11 cellular contexts compared by ENCODE assay signal in the genomic region with DNA sequence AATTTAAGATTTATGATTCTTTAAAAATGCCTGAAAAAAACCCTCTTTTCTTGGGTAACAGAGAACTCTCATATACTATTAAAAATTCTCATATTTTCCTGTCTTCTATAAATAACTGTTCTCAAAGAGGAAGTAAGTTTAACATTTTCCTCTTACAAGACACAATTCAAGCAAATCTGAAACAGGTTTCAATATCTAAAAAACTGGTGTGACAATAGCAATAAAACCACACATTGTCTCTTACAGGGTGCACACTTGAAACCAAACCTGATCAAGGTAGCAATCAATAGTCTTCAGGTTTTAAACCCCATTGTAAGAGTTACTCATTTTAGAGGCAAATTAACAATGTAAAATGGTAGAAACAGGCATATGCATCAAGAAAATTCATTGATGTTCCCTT. TPM values are rescaled to one million over a fixed set of nuclear protein-coding genes. Genes with fewer than 3 reads are reported as not detected.
DNase-seq lines count a peak whose midpoint lies in the region; ATAC-seq and TF ChIP-seq lines count a peak whose summit lies in the region.
"Had no signal": no experiment of that assay in that cellular context is flagged by ENCODE, and none has a peak within 500 bp of the region (broad histone marks: within the 10 kb centered on the region; RNA-seq: fewer than 3 reads in every experiment).

No MANE protein-coding gene starts in this region.

- H4K20me1 ChIP-seq in OCI-LY7 (ENCODE audit: insufficient read depth, low read length): peaks cover 37% of the 10 kb centered on the region; the same call in 1 of the 2 replicates

- peak overlapping the region; percentile 51 for H3K27ac ChIP-seq in OCI-LY7 (ENCODE audit: low read depth, low read length, poor library complexity, severe bottlenecking)
- H3K27ac ChIP-seq: GM23248, hepatocyte had no signal

- ATAC-seq in GM19043 (IDR thresholded peaks at IDR 0.05; ENCODE audit: low read depth, unreplicated experiment): peak; percentile 76
- ATAC-seq in HG02885 (IDR thresholded peaks at IDR 0.05; ENCODE audit: poor library complexity, unreplicated experiment): peak; percentile 72

- peaks cover 43% of the 10 kb centered on the region for H3K4me1 ChIP-seq in OCI-LY7 (ENCODE audit: insufficient read depth, low read length, poor library complexity, severe bottlenecking)

- H3K9me3 ChIP-seq in OCI-LY7 (ENCODE audit: low read length): no peaks in the 10 kb centered on the region

- peaks cover 100% of the 10 kb centered on the region for H3K36me3 ChIP-seq in OCI-LY7 (ENCODE audit: insufficient read depth, low read length)

- H3K4me2 ChIP-seq in OCI-LY7 (ENCODE audit: low read length): peak overlapping the region; percentile 56
- H3K4me2 ChIP-seq: hepatocyte had no signal

- H3K4me3 ChIP-seq in GM12864 (ENCODE audit: low read depth, low read length) (no peak overlapping the region), OCI-LY7 (ENCODE audit: low read depth, low read length, poor library complexity, severe bottlenecking) (no peak overlapping the region)
- H3K4me3 ChIP-seq: GM23248, hepatocyte had no signal

- intact Hi-C loops in OCI-LY7 (cut with micrococcal nuclease; ENCODE audit: unreplicated experiment): loop anchor here (2.0 to 5.0 kb wide), 3 partner anchors 16 to 51 kb away; a partner anchor contains a TSS

- H3K9me2 ChIP-seq in OCI-LY7 (ENCODE audit: insufficient read depth, low read length): no peaks in the 10 kb centered on the region

- POLR2A ChIA-PET in OCI-LY7 (lab: Charles Lee): interaction anchor here (0.8 to 2.9 kb wide), 5 partner anchors 13 to 54 kb away, joined by 3 to 8 read pairs (median 7); a partner anchor contains a TSS

- DNase-seq in GM12864 (ENCODE audit: low read depth): peak; percentile 22
- peak; percentile 27 for DNase-seq in OCI-LY7 (ENCODE audit: low spot score)
- DNase-seq in DMS53 (lab: John Stamatoyannopoulos, UW): no peak
- no peak for DNase-seq in superior temporal gyrus (ENCODE audit: extremely low spot score)
- DNase-seq in NCI-H2029 treated with DMSO at 0.1 percent for 48 hours (lab: John Stamatoyannopoulos, UW): no peak
- no peak for DNase-seq in NCI-H446 treated with DMSO at 0.1 percent for 48 hours (lab: John Stamatoyannopoulos, UW)
- DNase-seq: activated CD4-positive, alpha-beta T cell treated with anti-CD3 and anti-CD28 coated beads, Interleukin-2, amount 50 U/mL, for 48 hours; GM23248 had no signal

- TF ChIP-seq CTCF in GM12864 (IDR thresholded peaks at IDR 0.05; ENCODE audit: low read depth, low read length, missing control alignments) (no peak), OCI-LY7 (conservative IDR thresholded peaks at IDR 0.05; ENCODE audit: low read length) (no peak)

- H3K79me2 ChIP-seq in OCI-LY7 (ENCODE audit: insufficient read depth, low read depth, low read length): peaks cover 52% of the 10 kb centered on the region; the same call in 1 of the 2 replicates

- CTCF ChIA-PET in OCI-LY7 (lab: Charles Lee; ENCODE audit: unreplicated experiment): interaction anchor here (1.0 kb wide), 1 partner anchor 231 kb away, joined by 3 read pairs; no protein-coding TSS in a partner anchor

- H2AFZ ChIP-seq in OCI-LY7 (ENCODE audit: low read length): no peak overlapping the region
- H2AFZ ChIP-seq: GM23248, hepatocyte had no signal

- BruUV-seq in OCI-LY7 (replicated peaks; lab: Mats Ljungman, UMichigan): no TSS peak

RNA-seq across cellular contexts. Expression of a gene that starts 28.0 kb away (rescaled TPM):
- total RNA-seq in OCI-LY7 (2014; rRNA removed; shearing (Covaris generic)): 234 and 256 TPM in 2 replicates
- 301 and 325 TPM in 2 replicates for total RNA-seq in OCI-LY7 (2022)

RNA-seq across cellular contexts. Expression of a gene that starts 53.9 kb away (rescaled TPM):
- total RNA-seq in OCI-LY7 (2014; rRNA removed; shearing (Covaris generic)): 9.0 and 12.6 TPM in 2 replicates
- total RNA-seq in OCI-LY7 (2022): 14.9 and 15.8 TPM in 2 replicates

Comparison
In these comparisons a context has a peak if more than half of its experiments do, and no peak if none do; other contexts are left out.
1. DNase-seq: peak in GM12864 (single experiment) and OCI-LY7 (single experiment); none in DMS53 (single experiment), superior temporal gyrus (single experiment), NCI-H2029 treated with DMSO at 0.1 percent for 48 hours (single experiment) and NCI-H446 treated with DMSO at 0.1 percent for 48 hours (single experiment).